Comparison of ENCODE assay signal across 1 cellular context in genomic region chr7:1913290-1914282, GRCh38.
TF ChIP-seq lines count a peak whose summit lies in the region.

No MANE protein-coding gene starts in this region.

TF ChIP-seq in GM23338, 12 proteins besides CTCF, POLR2A, EP300 and RAD21 (continued from another document):
- TF ChIP-seq EZH2 (IDR thresholded peaks at IDR 0.05; ENCODE audit: low read depth, unreplicated experiment) (no peak), STAT1 (IDR thresholded peaks at IDR 0.05; ENCODE audit: unreplicated experiment) (no peak), EZH2phosphoT487 (IDR thresholded peaks at IDR 0.05; ENCODE audit: unreplicated experiment) (no peak), REST (IDR thresholded peaks at IDR 0.05; ENCODE audit: unreplicated experiment) (no peak), ZNF462 (CRISPR knock-in tag; IDR thresholded peaks at IDR 0.05) (no peak), ZNF331 (CRISPR knock-in tag; IDR thresholded peaks at IDR 0.05; ENCODE audit: low read depth) (no peak)
